Comparison of ENCODE assay signal across 29 cellular contexts in genomic region chr3:155404486-155404885, GRCh38.
A peak's percentile ranks its signal among the peaks of the same experiment; 100 is the strongest.
DNase-seq lines count a peak whose midpoint lies in the region; ATAC-seq and TF ChIP-seq lines count a peak whose summit lies in the region.
"Had no signal": no experiment of that assay in that cellular context is flagged by ENCODE, and none has a peak within 500 bp of the region (broad histone marks: within the 10 kb centered on the region; RNA-seq: fewer than 3 reads in every experiment).

No MANE protein-coding gene starts in this region.

- DNase-seq in SHP77 treated with DMSO at 0.1 percent for 48 hours (lab: John Stamatoyannopoulos, UW) = peak; percentile 10
- no peak for DNase-seq in SHP77 (lab: John Stamatoyannopoulos, UW)
- peak; percentile 43 for DNase-seq in NCI-H1694 (lab: John Stamatoyannopoulos, UW)
- peak; percentile 23 for DNase-seq in NCI-H345 treated with DMSO at 0.1 percent for 48 hours (lab: John Stamatoyannopoulos, UW; ENCODE audit: unreplicated experiment)
- no peak for DNase-seq in NCI-H446 treated with DMSO at 0.1 percent for 48 hours (lab: John Stamatoyannopoulos, UW)
- DNase-seq in psoas muscle = no peak
- no peak for DNase-seq in endodermal cell
- no peak for DNase-seq in dedifferentiated amniotic fluid mesenchymal stem cell (ENCODE audit: extremely low spot score)
- DNase-seq: activated CD4-positive, alpha-beta T cell treated with anti-CD3 and anti-CD28 coated beads for 48 hours; activated T-cell treated with anti-CD3 and anti-CD28 coated beads, Interleukin-2, amount 50 U/mL, for 24 hours; central memory CD4-positive, alpha-beta T cell; dermis blood vessel endothelial cell; esophagus squamous epithelium; foreskin melanocyte; GM23248; heart right ventricle; KBM-7; kidney glomerular epithelial cell; lower lobe of right lung; NCI-H1930; nephron progenitor cell; NK-92 treated with Interleukin-12 subunit alpha and Interleukin-12 subunit beta, amount 100 ng/mL, for 24 hours; PC-9; Right ventricle myocardium superior; stimulated activated CD4-positive, alpha-beta T cell treated with anti-CD3 and anti-CD28 coated beads, Interleukin-2, amount 100 ng/mL, for 24 hours; substantia nigra; upper lobe of left lung had no signal

- peaks cover 22% of the 10 kb centered on the region for H3K4me1 Mint-ChIP-seq in endodermal cell
- H3K4me1 Mint-ChIP-seq: nephron progenitor cell had no signal

- H3K36me3 ChIP-seq in psoas muscle (ENCODE audit: insufficient read depth in 1 of 2, low read depth in 1 of 2) = no peaks in the 10 kb centered on the region
- no peaks in the 10 kb centered on the region for H3K36me3 ChIP-seq in endodermal cell (ENCODE audit: control insufficient read depth, insufficient read depth, low read length)
- H3K36me3 ChIP-seq: esophagus squamous epithelium, heart right ventricle, lower lobe of right lung, right atrium auricular region, upper lobe of left lung had no signal

- TF ChIP-seq CTCF in psoas muscle (IDR thresholded peaks at IDR 0.05) (no peak), endodermal cell (conservative IDR thresholded peaks at IDR 0.05) (no peak)

- H3K4me3 ChIP-seq in psoas muscle (no peak overlapping the region), endodermal cell (ENCODE audit: low read length) (no peak overlapping the region)
- H3K4me3 ChIP-seq: esophagus squamous epithelium, GM23248, heart right ventricle, lower lobe of right lung, PC-9, right atrium auricular region, upper lobe of left lung had no signal

- H3K27ac ChIP-seq in psoas muscle (no peak overlapping the region), endodermal cell (ENCODE audit: low read depth, low read length) (no peak overlapping the region)
- H3K27ac ChIP-seq: esophagus squamous epithelium, GM23248, heart right ventricle, lower lobe of right lung, parathyroid adenoma, PC-9, right atrium auricular region, upper lobe of left lung had no signal

- no peaks in the 10 kb centered on the region for H3K27me3 ChIP-seq in psoas muscle (ENCODE audit: insufficient read depth in 3 of 3, low read length in 2 of 3)
- no peaks in the 10 kb centered on the region for H3K27me3 ChIP-seq in endodermal cell (ENCODE audit: control insufficient read depth, insufficient read depth, low read length, poor library complexity, severe bottlenecking)
- H3K27me3 ChIP-seq: esophagus squamous epithelium, heart right ventricle, right atrium auricular region, upper lobe of left lung had no signal

- H3K4me1 ChIP-seq in psoas muscle (no peaks in the 10 kb centered on the region), endodermal cell (ENCODE audit: control insufficient read depth, insufficient read depth, low read length) (peaks cover 5% of the 10 kb centered on the region)
- H3K4me1 ChIP-seq: esophagus squamous epithelium, heart right ventricle, lower lobe of right lung, parathyroid adenoma, right atrium auricular region, upper lobe of left lung had no signal

- peaks cover 5% of the 10 kb centered on the region for H3K27me3 Mint-ChIP-seq in endodermal cell (ENCODE audit: insufficient read depth)
- H3K27me3 Mint-ChIP-seq: activated T-cell treated with anti-CD3 and anti-CD28 coated beads, Interleukin-2, amount 50 U/mL, for 24 hours had no signal

- no peak overlapping the region for H3K4me3 Mint-ChIP-seq in endodermal cell
- H3K4me3 Mint-ChIP-seq: activated T-cell treated with anti-CD3 and anti-CD28 coated beads, Interleukin-2, amount 50 U/mL, for 24 hours; nephron progenitor cell had no signal

- intact Hi-C loops in psoas muscle (cut with DNase I) = no loop called here

- no peaks in the 10 kb centered on the region for H3K9me3 Mint-ChIP-seq in endodermal cell
- H3K9me3 Mint-ChIP-seq: activated T-cell treated with anti-CD3 and anti-CD28 coated beads, Interleukin-2, amount 50 U/mL, for 24 hours had no signal

- H3K9me3 ChIP-seq in psoas muscle = no peaks in the 10 kb centered on the region
- peaks cover 10% of the 10 kb centered on the region for H3K9me3 ChIP-seq in endodermal cell (ENCODE audit: control insufficient read depth, low read length)
- H3K9me3 ChIP-seq: esophagus squamous epithelium, lower lobe of right lung, right atrium auricular region, upper lobe of left lung had no signal

- no peak overlapping the region for H3K27ac Mint-ChIP-seq in endodermal cell
- H3K27ac Mint-ChIP-seq: activated T-cell treated with anti-CD3 and anti-CD28 coated beads, Interleukin-2, amount 50 U/mL, for 24 hours; nephron progenitor cell had no signal

- no peak overlapping the region for H3K9ac ChIP-seq in endodermal cell (ENCODE audit: extremely low read depth, low read length, poor library complexity, severe bottlenecking)
- H3K9ac ChIP-seq: GM23248, parathyroid adenoma had no signal

- H3K36me3 Mint-ChIP-seq in endodermal cell (ENCODE audit: low read depth) = no peaks in the 10 kb centered on the region

- no peak for ATAC-seq in psoas muscle
- ATAC-seq: heart right ventricle, lower lobe of right lung had no signal

- WGBS in psoas muscle, 3 donors = 35 to 82% (median 56%) methylated on average over 1 of the region's 1 CpG
- WGBS in endodermal cell (ENCODE audit: insufficient coverage in 1 of 2, insufficient read length in 1 of 2), 2 experiments = 92 to 100% methylated on average over 1 of the region's 1 CpG

Comparison
In these comparisons a context has a peak if more than half of its experiments do, and no peak if none do; other contexts are left out.
1. DNase-seq: peak in SHP77 treated with DMSO at 0.1 percent for 48 hours (single experiment), NCI-H1694 (single experiment) and NCI-H345 treated with DMSO at 0.1 percent for 48 hours (single experiment); none in SHP77 (0 of 2), NCI-H446 treated with DMSO at 0.1 percent for 48 hours (single experiment), psoas muscle (0 of 2), endodermal cell (single experiment) and dedifferentiated amniotic fluid mesenchymal stem cell (single experiment).